21 cellular contexts compared by ENCODE assay signal in genomic region chr19:53160350-53160749, GRCh38. TPM values are rescaled to one million over a fixed set of nuclear protein-coding genes. Genes with fewer than 3 reads are reported as not detected.
DNase-seq lines count a peak whose midpoint lies in the region; ATAC-seq, FAIRE-seq and TF ChIP-seq lines count a peak whose summit lies in the region.
"Had no signal": no experiment of that assay in that cellular context is flagged by ENCODE, and none has a peak within 500 bp of the region (broad histone marks: within the 10 kb centered on the region; RNA-seq: fewer than 3 reads in every experiment).

No MANE protein-coding gene starts in this region.

- H3K36me3 ChIP-seq in GM23248 (ENCODE audit: low read depth) = peaks cover 9% of the 10 kb centered on the region; the same call in 1 of the 2 replicates

- H3K27me3 Mint-ChIP-seq in natural killer cell (ENCODE audit: low read depth in 2 of 2) = peaks cover 0 to 2% of the 10 kb centered on the region in 2 donors
- H3K27me3 Mint-ChIP-seq in natural killer cell treated with Interleukin-12 subunit alpha and Interleukin-12 subunit beta and Interleukin-15 and Interleukin-18, amount 100 ng/mL, for 72 hours = peaks cover 0 to 3% of the 10 kb centered on the region in 2 donors
- H3K27me3 Mint-ChIP-seq in neural crest cell (ENCODE audit: low read depth) = no peaks in the 10 kb centered on the region
- H3K27me3 Mint-ChIP-seq: CD4-positive, alpha-beta T cell; IgD-negative memory B cell had no signal

- no peak overlapping the region for H3K4me3 ChIP-seq in GM23248
- H3K4me3 ChIP-seq: GM23338 had no signal

- no peak for DNase-seq in natural killer cell
- no peak for DNase-seq in natural killer cell treated with Interleukin-12 subunit alpha and Interleukin-12 subunit beta and Interleukin-15 and Interleukin-18, amount 100 ng/mL, for 72 hours (ENCODE audit: low spot score)
- DNase-seq in neural crest cell (ENCODE audit: low read depth, low spot score) = no peak
- no peak for DNase-seq in GM23248
- DNase-seq: ACHN; AML-193; Caco-2; CD4-positive, alpha-beta T cell; HCEC 1CT had no signal

- H3K4me1 Mint-ChIP-seq in natural killer cell (peaks cover 19% of the 10 kb centered on the region in 2 donors), neural crest cell (peaks cover 20% of the 10 kb centered on the region)
- H3K4me1 Mint-ChIP-seq in natural killer cell treated with Interleukin-12 subunit alpha and Interleukin-12 subunit beta and Interleukin-15 and Interleukin-18, amount 100 ng/mL, for 72 hours (ENCODE audit: low read depth in 2 of 2) = peaks cover 12 to 14% of the 10 kb centered on the region in 2 donors

- H3K4me1 ChIP-seq in GM23248 (ENCODE audit: insufficient read depth) = peaks cover 12% of the 10 kb centered on the region; the same call in 1 of the 2 replicates
- H3K4me1 ChIP-seq: Caco-2 had no signal

- intact Hi-C loops in natural killer cell (cut with micrococcal nuclease) = no loop called here

- no peak overlapping the region for H2AFZ ChIP-seq in GM23248
- H2AFZ ChIP-seq: GM23338 had no signal

- TF ChIP-seq CTCF in natural killer cell (IDR thresholded peaks at IDR 0.05) (no peak), neural crest cell (conservative IDR thresholded peaks at IDR 0.05) (no peak)

- no peak overlapping the region for H3K4me2 ChIP-seq in GM23248 (ENCODE audit: unreplicated experiment)
- H3K4me2 ChIP-seq: GM23338 had no signal

- in situ Hi-C loops in GM23248 (cut with MboI) = no loop called here

- WGBS in GM23248 (ENCODE audit: low coverage in 1 of 2, low lambda C conversion rate in 2 of 2, missing lambda C conversion rate in 2 of 2), 2 experiments = 83 to 84% methylated on average over 3 of the region's 3 CpGs

- FAIRE-seq in endometrium (lab: Jason Lieb, UNC) = peak; percentile 67
- FAIRE-seq: D721Med, G401.6, GM12891, H54, HTR-8/SVneo had no signal

- H3K9me3 Mint-ChIP-seq in natural killer cell (peaks cover 2 to 13% of the 10 kb centered on the region in 2 donors), neural crest cell (peaks cover 16% of the 10 kb centered on the region)
- peaks cover 24% of the 10 kb centered on the region for H3K9me3 Mint-ChIP-seq in natural killer cell treated with Interleukin-12 subunit alpha and Interleukin-12 subunit beta and Interleukin-15 and Interleukin-18, amount 100 ng/mL, for 72 hours

- no peaks in the 10 kb centered on the region for H4K20me1 ChIP-seq in GM23248 (ENCODE audit: insufficient read depth)

- H3K9ac ChIP-seq in GM23248 = no peak overlapping the region

- H3K79me2 ChIP-seq in GM23248 (ENCODE audit: insufficient read depth) = peaks cover 18% of the 10 kb centered on the region

- no peaks in the 10 kb centered on the region for H3K9me2 ChIP-seq in GM23248 (ENCODE audit: insufficient read depth)

- H3F3A ChIP-seq in GM23248 (ENCODE audit: insufficient read depth) = 0 out of 2 replicates have a peak, but pooled peaks cover 3% of the 10 kb centered on the region

- H3K4me3 Mint-ChIP-seq in natural killer cell (peak overlapping the region; percentile 66), neural crest cell (peak overlapping the region; percentile 88)
- no peak overlapping the region for H3K4me3 Mint-ChIP-seq in natural killer cell treated with Interleukin-12 subunit alpha and Interleukin-12 subunit beta and Interleukin-15 and Interleukin-18, amount 100 ng/mL, for 72 hours
- H3K4me3 Mint-ChIP-seq: GM23338 had no signal

- peaks cover 17% of the 10 kb centered on the region for H3K36me3 Mint-ChIP-seq in natural killer cell
- peaks cover 49% of the 10 kb centered on the region for H3K36me3 Mint-ChIP-seq in natural killer cell treated with Interleukin-12 subunit alpha and Interleukin-12 subunit beta and Interleukin-15 and Interleukin-18, amount 100 ng/mL, for 72 hours
- H3K36me3 Mint-ChIP-seq in neural crest cell (ENCODE audit: low read depth) = peaks cover 39% of the 10 kb centered on the region

- H3K27ac Mint-ChIP-seq in natural killer cell = no peak overlapping the region
- no peak overlapping the region for H3K27ac Mint-ChIP-seq in natural killer cell treated with Interleukin-12 subunit alpha and Interleukin-12 subunit beta and Interleukin-15 and Interleukin-18, amount 100 ng/mL, for 72 hours
- H3K27ac Mint-ChIP-seq in neural crest cell (ENCODE audit: unreplicated experiment) = no peak overlapping the region
- H3K27ac Mint-ChIP-seq: GM23338 had no signal

- H3K27ac ChIP-seq in GM23248 = no peak overlapping the region
- H3K27ac ChIP-seq: C4-2B had no signal

- H3K9me3 ChIP-seq in GM23248 (ENCODE audit: low read depth) = peaks cover 5% of the 10 kb centered on the region

- ATAC-seq in natural killer cell = no peak
- ATAC-seq in natural killer cell treated with Interleukin-12 subunit alpha and Interleukin-12 subunit beta and Interleukin-15 and Interleukin-18, amount 100 ng/mL, for 72 hours = no peak
- no peak for ATAC-seq in GM18909 (IDR thresholded peaks at IDR 0.05; ENCODE audit: poor library complexity, unreplicated experiment)
- no peak for ATAC-seq in HG02678 (IDR thresholded peaks at IDR 0.05; ENCODE audit: unreplicated experiment)
- ATAC-seq: GM23338 had no signal

- H3K27me3 ChIP-seq in GM23248 (replicated peaks; ENCODE audit: insufficient read depth) = no peaks in the 10 kb centered on the region

RNA-seq across cellular contexts. Expression of gene ZNF347, which starts 1.5 kb away (rescaled TPM):
- total RNA-seq in natural killer cell (1 to 10 TPM; 5.8 to 10.0 (median 9.2) TPM), neural crest cell (14.5 and 15.8 TPM in 2 replicates)
- 10 to 100 TPM in 1 of 2 donors, 1 to 10 TPM in 1; 4.6 to 12.6 TPM for total RNA-seq in natural killer cell treated with Interleukin-12 subunit alpha and Interleukin-12 subunit beta and Interleukin-15 and Interleukin-18, amount 100 ng/mL, for 72 hours
- total RNA-seq in GM23248 (2014; rRNA removed; shearing (Covaris generic)) = 4.6 and 7.3 TPM in 2 replicates
- polyA plus RNA-seq in GM23248 (2016; fragmentation: Nextera tagmentation; extraction: Ambion mirVana) = 2.7 and 3.2 TPM in 2 replicates

RNA-seq across cellular contexts. Expression of gene ZNF415, which starts 27.6 kb away (rescaled TPM):
- total RNA-seq in natural killer cell (1 to 10 TPM; 1.3 to 3.1 (median 1.7) TPM), neural crest cell (12.6 and 13.6 TPM in 2 replicates)
- 1 to 10 TPM; 1.1 to 3.2 TPM for total RNA-seq in natural killer cell treated with Interleukin-12 subunit alpha and Interleukin-12 subunit beta and Interleukin-15 and Interleukin-18, amount 100 ng/mL, for 72 hours
- total RNA-seq in GM23248 (2014; rRNA removed; shearing (Covaris generic)) = 9.4 and 18.7 TPM in 2 replicates
- 7.9 and 8.9 TPM in 2 replicates for polyA plus RNA-seq in GM23248 (2016; fragmentation: Nextera tagmentation; extraction: Ambion mirVana)

RNA-seq across cellular contexts. Expression of gene ZNF665, which starts 32.8 kb away (rescaled TPM):
- total RNA-seq in natural killer cell (1 to 10 TPM; 3.4 to 5.3 (median 4.9) TPM), neural crest cell (5.2 and 8.2 TPM in 2 replicates)
- total RNA-seq in natural killer cell treated with Interleukin-12 subunit alpha and Interleukin-12 subunit beta and Interleukin-15 and Interleukin-18, amount 100 ng/mL, for 72 hours = 1 to 10 TPM; 2.1 to 3.0 TPM
- 3.8 and 3.9 TPM in 2 replicates for total RNA-seq in GM23248 (2014; rRNA removed; shearing (Covaris generic))
- 2.4 and 2.8 TPM in 2 replicates for polyA plus RNA-seq in GM23248 (2016; fragmentation: Nextera tagmentation; extraction: Ambion mirVana)
- total RNA-seq: A172 had no signal

RNA-seq across cellular contexts. Expression of gene ZNF160, which starts 57.1 kb away (rescaled TPM):
- total RNA-seq in natural killer cell = 10 to 100 TPM; 43.9 to 54.9 (median 54.7) TPM
- 10 to 100 TPM; 31.3 to 41.4 TPM for total RNA-seq in natural killer cell treated with Interleukin-12 subunit alpha and Interleukin-12 subunit beta and Interleukin-15 and Interleukin-18, amount 100 ng/mL, for 72 hours
- total RNA-seq in neural crest cell = 22.7 and 23.8 TPM in 2 replicates
- 20.2 and 23.0 TPM in 2 replicates for total RNA-seq in GM23248 (2014; rRNA removed; shearing (Covaris generic))
- 18.2 and 20.6 TPM in 2 replicates for polyA plus RNA-seq in GM23248 (2016; fragmentation: Nextera tagmentation; extraction: Ambion mirVana)
